Comparison of ENCODE assay signal across 1 cellular context in genomic region chr14:26730929-26731618, GRCh38.
TF ChIP-seq lines count a peak whose summit lies in the region.

No MANE protein-coding gene starts in this region.

TF ChIP-seq in GM23338, 12 proteins besides CTCF, POLR2A, EP300 and RAD21 (continued from another document):
- TF ChIP-seq, protein P1, sequence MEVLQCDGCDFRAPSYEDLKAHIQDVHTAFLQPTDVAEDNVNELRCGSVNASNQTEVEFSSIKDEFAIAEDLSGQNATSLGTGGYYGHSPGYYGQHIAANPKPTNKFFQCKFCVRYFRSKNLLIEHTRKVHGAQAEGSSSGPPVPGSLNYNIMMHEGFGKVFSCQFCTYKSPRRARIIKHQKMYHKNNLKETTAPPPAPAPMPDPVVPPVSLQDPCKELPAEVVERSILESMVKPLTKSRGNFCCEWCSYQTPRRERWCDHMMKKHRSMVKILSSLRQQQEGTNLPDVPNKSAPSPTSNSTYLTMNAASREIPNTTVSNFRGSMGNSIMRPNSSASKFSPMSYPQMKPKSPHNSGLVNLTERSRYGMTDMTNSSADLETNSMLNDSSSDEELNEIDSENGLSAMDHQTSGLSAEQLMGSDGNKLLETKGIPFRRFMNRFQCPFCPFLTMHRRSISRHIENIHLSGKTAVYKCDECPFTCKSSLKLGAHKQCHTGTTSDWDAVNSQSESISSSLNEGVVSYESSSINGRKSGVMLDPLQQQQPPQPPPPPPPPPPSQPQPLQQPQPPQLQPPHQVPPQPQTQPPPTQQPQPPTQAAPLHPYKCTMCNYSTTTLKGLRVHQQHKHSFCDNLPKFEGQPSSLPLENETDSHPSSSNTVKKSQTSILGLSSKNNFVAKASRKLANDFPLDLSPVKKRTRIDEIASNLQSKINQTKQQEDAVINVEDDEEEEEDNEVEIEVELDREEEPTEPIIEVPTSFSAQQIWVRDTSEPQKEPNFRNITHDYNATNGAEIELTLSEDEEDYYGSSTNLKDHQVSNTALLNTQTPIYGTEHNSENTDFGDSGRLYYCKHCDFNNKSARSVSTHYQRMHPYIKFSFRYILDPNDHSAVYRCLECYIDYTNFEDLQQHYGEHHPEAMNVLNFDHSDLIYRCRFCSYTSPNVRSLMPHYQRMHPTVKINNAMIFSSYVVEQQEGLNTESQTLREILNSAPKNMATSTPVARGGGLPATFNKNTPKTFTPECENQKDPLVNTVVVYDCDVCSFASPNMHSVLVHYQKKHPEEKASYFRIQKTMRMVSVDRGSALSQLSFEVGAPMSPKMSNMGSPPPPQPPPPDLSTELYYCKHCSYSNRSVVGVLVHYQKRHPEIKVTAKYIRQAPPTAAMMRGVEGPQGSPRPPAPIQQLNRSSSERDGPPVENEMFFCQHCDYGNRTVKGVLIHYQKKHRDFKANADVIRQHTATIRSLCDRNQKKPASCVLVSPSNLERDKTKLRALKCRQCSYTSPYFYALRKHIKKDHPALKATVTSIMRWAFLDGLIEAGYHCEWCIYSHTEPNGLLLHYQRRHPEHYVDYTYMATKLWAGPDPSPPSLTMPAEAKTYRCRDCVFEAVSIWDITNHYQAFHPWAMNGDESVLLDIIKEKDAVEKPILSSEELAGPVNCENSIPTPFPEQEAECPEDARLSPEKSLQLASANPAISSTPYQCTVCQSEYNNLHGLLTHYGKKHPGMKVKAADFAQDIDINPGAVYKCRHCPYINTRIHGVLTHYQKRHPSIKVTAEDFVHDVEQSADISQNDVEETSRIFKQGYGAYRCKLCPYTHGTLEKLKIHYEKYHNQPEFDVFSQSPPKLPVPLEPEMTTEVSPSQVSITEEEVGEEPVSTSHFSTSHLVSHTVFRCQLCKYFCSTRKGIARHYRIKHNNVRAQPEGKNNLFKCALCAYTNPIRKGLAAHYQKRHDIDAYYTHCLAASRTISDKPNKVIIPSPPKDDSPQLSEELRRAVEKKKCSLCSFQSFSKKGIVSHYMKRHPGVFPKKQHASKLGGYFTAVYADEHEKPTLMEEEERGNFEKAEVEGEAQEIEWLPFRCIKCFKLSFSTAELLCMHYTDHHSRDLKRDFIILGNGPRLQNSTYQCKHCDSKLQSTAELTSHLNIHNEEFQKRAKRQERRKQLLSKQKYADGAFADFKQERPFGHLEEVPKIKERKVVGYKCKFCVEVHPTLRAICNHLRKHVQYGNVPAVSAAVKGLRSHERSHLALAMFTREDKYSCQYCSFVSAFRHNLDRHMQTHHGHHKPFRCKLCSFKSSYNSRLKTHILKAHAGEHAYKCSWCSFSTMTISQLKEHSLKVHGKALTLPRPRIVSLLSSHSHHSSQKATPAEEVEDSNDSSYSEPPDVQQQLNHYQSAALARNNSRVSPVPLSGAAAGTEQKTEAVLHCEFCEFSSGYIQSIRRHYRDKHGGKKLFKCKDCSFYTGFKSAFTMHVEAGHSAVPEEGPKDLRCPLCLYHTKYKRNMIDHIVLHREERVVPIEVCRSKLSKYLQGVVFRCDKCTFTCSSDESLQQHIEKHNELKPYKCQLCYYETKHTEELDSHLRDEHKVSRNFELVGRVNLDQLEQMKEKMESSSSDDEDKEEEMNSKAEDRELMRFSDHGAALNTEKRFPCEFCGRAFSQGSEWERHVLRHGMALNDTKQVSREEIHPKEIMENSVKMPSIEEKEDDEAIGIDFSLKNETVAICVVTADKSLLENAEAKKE (CRISPR knock-in tag; IDR thresholded peaks at IDR 0.05), result peak; percentile 50; the same call in 1 of the 2 replicates
